18 cellular contexts compared by ENCODE assay signal in genomic region chr10:55374917-55375316, GRCh38.
"Had no signal": no experiment of that assay in that cellular context is flagged by ENCODE, and none has a peak within 500 bp of the region (broad histone marks: within the 10 kb centered on the region; RNA-seq: fewer than 3 reads in every experiment).

No MANE protein-coding gene starts in this region.

- H3K4me1 Mint-ChIP-seq: activated CD4-positive, alpha-beta T cell treated with anti-CD3 and anti-CD28 coated beads, Interleukin-2, amount 10 ng/mL, durations not matched to agents 24 days and 14 days; memory B cell; naive thymus-derived CD4-positive, alpha-beta T cell; stimulated activated memory B cell treated with anti-CD40 and anti-IgM and Interleukin-4, amounts not matched to agents 10 μg/mL and 1 μg/mL and 100 μg/mL, for 72 hours had no signal

- H3K27me3 Mint-ChIP-seq: activated CD4-positive, alpha-beta T cell treated with anti-CD3 and anti-CD28 coated beads, Interleukin-2, amount 10 ng/mL, durations not matched to agents 24 days and 14 days; effector memory CD8-positive, alpha-beta T cell; memory B cell; naive thymus-derived CD4-positive, alpha-beta T cell; stimulated activated memory B cell treated with anti-CD40 and anti-IgM and Interleukin-4, amounts not matched to agents 10 μg/mL and 1 μg/mL and 100 μg/mL, for 72 hours had no signal

- H3K4me3 ChIP-seq: pancreas, right lobe of liver, upper lobe of right lung had no signal

- H3K36me3 ChIP-seq: pancreas, right lobe of liver, upper lobe of right lung had no signal

- H3K36me3 Mint-ChIP-seq: memory B cell; stimulated activated memory B cell treated with anti-CD40 and anti-IgM and Interleukin-4, amounts not matched to agents 10 μg/mL and 1 μg/mL and 100 μg/mL, for 72 hours had no signal

- H3K4me1 ChIP-seq: pancreas, right lobe of liver, upper lobe of right lung had no signal

- DNase-seq: activated CD4-positive, alpha-beta T cell treated with anti-CD3 and anti-CD28 coated beads, Interleukin-2, amount 10 ng/mL, durations not matched to agents 24 days and 14 days; activated CD8-positive, alpha-beta memory T cell treated with anti-CD3 and anti-CD28 coated beads, Interleukin-2, amount 50 U/mL, for 4 hours; activated CD8-positive, alpha-beta T cell treated with anti-CD3 and anti-CD28 coated beads, Interleukin-2, amount 10 ng/mL, durations not matched to agents 7 days and 5 days; activated naive CD4-positive, alpha-beta T cell treated with anti-CD3 and anti-CD28 coated beads for 36 hours; activated T-cell treated with anti-CD3 and anti-CD28 coated beads, Interleukin-2, amount 50 U/mL, for 4 hours; aorta; effector memory CD8-positive, alpha-beta T cell; head of caudate nucleus; kidney glomerular epithelial cell; naive thymus-derived CD4-positive, alpha-beta T cell; pancreas; right lobe of liver; small intestine; stimulated activated CD4-positive, alpha-beta T cell treated with anti-CD3 and anti-CD28 coated beads, Interleukin-4, amount 100 ng/mL, for 4 hours; upper lobe of right lung had no signal

- H3K9me3 ChIP-seq: pancreas, right lobe of liver, upper lobe of right lung had no signal

- H3K27ac ChIP-seq: pancreas, right lobe of liver, upper lobe of right lung had no signal

- H3K27me3 ChIP-seq: pancreas, right lobe of liver, upper lobe of right lung had no signal

- H3K27ac Mint-ChIP-seq: activated CD4-positive, alpha-beta T cell treated with anti-CD3 and anti-CD28 coated beads, Interleukin-2, amount 10 ng/mL, durations not matched to agents 24 days and 14 days; activated CD8-positive, alpha-beta T cell treated with anti-CD3 and anti-CD28 coated beads, Interleukin-2, amount 10 ng/mL, durations not matched to agents 7 days and 5 days; activated naive CD4-positive, alpha-beta T cell treated with anti-CD3 and anti-CD28 coated beads for 36 hours; effector memory CD8-positive, alpha-beta T cell; memory B cell; naive thymus-derived CD4-positive, alpha-beta T cell; stimulated activated memory B cell treated with anti-CD40 and anti-IgM and Interleukin-4, amounts not matched to agents 10 μg/mL and 1 μg/mL and 100 μg/mL, for 72 hours; T-helper 2 cell treated with Interferon-gamma antibody and Interleukin-4, amounts not matched to agents 5 μg/mL and 100 μg/mL, for 36 hours had no signal

- H3K4me3 Mint-ChIP-seq: activated CD4-positive, alpha-beta T cell treated with anti-CD3 and anti-CD28 coated beads, Interleukin-2, amount 10 ng/mL, durations not matched to agents 24 days and 14 days; activated CD8-positive, alpha-beta T cell treated with anti-CD3 and anti-CD28 coated beads, Interleukin-2, amount 10 ng/mL, durations not matched to agents 7 days and 5 days; activated naive CD4-positive, alpha-beta T cell treated with anti-CD3 and anti-CD28 coated beads for 36 hours; activated T-cell treated with anti-CD3 and anti-CD28 coated beads, Interleukin-2, amount 50 U/mL, for 4 hours; effector memory CD8-positive, alpha-beta T cell; memory B cell; naive thymus-derived CD4-positive, alpha-beta T cell; stimulated activated memory B cell treated with anti-CD40 and anti-IgM and Interleukin-4, amounts not matched to agents 10 μg/mL and 1 μg/mL and 100 μg/mL, for 72 hours; T-helper 2 cell treated with Interferon-gamma antibody and Interleukin-4, amounts not matched to agents 5 μg/mL and 100 μg/mL, for 36 hours had no signal

- H3K9me3 Mint-ChIP-seq: activated CD4-positive, alpha-beta T cell treated with anti-CD3 and anti-CD28 coated beads, Interleukin-2, amount 10 ng/mL, durations not matched to agents 24 days and 14 days had no signal
